In genomic region chr2:43294973-43295603, GRCh38 we compare ENCODE assay signal across 17 cellular contexts.
DNase-seq lines count a peak whose midpoint lies in the region; ATAC-seq lines count a peak whose summit lies in the region.
"Had no signal": no experiment of that assay in that cellular context is flagged by ENCODE, and none has a peak within 500 bp of the region (broad histone marks: within the 10 kb centered on the region; RNA-seq: fewer than 3 reads in every experiment).

No MANE protein-coding gene starts in this region.

- no peaks in the 10 kb centered on the region for H3K27me3 Mint-ChIP-seq in stimulated activated naive CD8-positive, alpha-beta T cell treated with anti-CD3 and anti-CD28 coated beads, Interleukin-15, Interleukin-2, amounts not matched to agents 100 ng/mL and 50 ng/mL, for 24 hours
- no peaks in the 10 kb centered on the region for H3K27me3 Mint-ChIP-seq in T-helper 1 cell treated with Interleukin-12 subunit alpha and Interleukin-12 subunit beta and Interleukin-4 antibody, amounts not matched to agents 30 μg/mL and 1 μg/mL, for 36 hours (ENCODE audit: low read depth)
- H3K27me3 Mint-ChIP-seq: effector memory CD8-positive, alpha-beta T cell; IgD-negative memory B cell had no signal

- no peak for ATAC-seq in stimulated activated naive CD8-positive, alpha-beta T cell treated with anti-CD3 and anti-CD28 coated beads, Interleukin-15, Interleukin-2, amounts not matched to agents 100 U/mL and 50 U/mL, for 24 hours
- ATAC-seq in left lobe of liver: no peak
- no peak for ATAC-seq in GM21390 (IDR thresholded peaks at IDR 0.05; ENCODE audit: unreplicated experiment)
- no peak for ATAC-seq in GM21367 (IDR thresholded peaks at IDR 0.05; ENCODE audit: unreplicated experiment)
- ATAC-seq: effector memory CD8-positive, alpha-beta T cell; gastroesophageal sphincter; Panc1 had no signal

- no peaks in the 10 kb centered on the region for H3K9me3 Mint-ChIP-seq in stimulated activated naive CD8-positive, alpha-beta T cell treated with anti-CD3 and anti-CD28 coated beads, Interleukin-15, Interleukin-2, amounts not matched to agents 100 ng/mL and 50 ng/mL, for 24 hours
- no peaks in the 10 kb centered on the region for H3K9me3 Mint-ChIP-seq in T-helper 1 cell treated with Interleukin-12 subunit alpha and Interleukin-12 subunit beta and Interleukin-4 antibody, amounts not matched to agents 30 μg/mL and 1 μg/mL, for 36 hours
- H3K9me3 Mint-ChIP-seq: effector memory CD8-positive, alpha-beta T cell had no signal

- peak overlapping the region; percentile 94 for H3K27ac Mint-ChIP-seq in stimulated activated naive CD8-positive, alpha-beta T cell treated with anti-CD3 and anti-CD28 coated beads, Interleukin-15, Interleukin-2, amounts not matched to agents 100 ng/mL and 50 ng/mL, for 24 hours
- H3K27ac Mint-ChIP-seq in T-helper 1 cell treated with Interleukin-12 subunit alpha and Interleukin-12 subunit beta and Interleukin-4 antibody, amounts not matched to agents 30 μg/mL and 1 μg/mL, for 36 hours: peak overlapping the region; percentile 46

- peaks cover 29% of the 10 kb centered on the region for H3K4me1 Mint-ChIP-seq in stimulated activated naive CD8-positive, alpha-beta T cell treated with anti-CD3 and anti-CD28 coated beads, Interleukin-15, Interleukin-2, amounts not matched to agents 100 ng/mL and 50 ng/mL, for 24 hours (ENCODE audit: low read depth)
- H3K4me1 Mint-ChIP-seq in T-helper 1 cell treated with Interleukin-12 subunit alpha and Interleukin-12 subunit beta and Interleukin-4 antibody, amounts not matched to agents 30 μg/mL and 1 μg/mL, for 36 hours (ENCODE audit: low read depth): peaks cover 26% of the 10 kb centered on the region

- no peak overlapping the region for H3K4me3 Mint-ChIP-seq in stimulated activated naive CD8-positive, alpha-beta T cell treated with anti-CD3 and anti-CD28 coated beads, Interleukin-15, Interleukin-2, amounts not matched to agents 100 ng/mL and 50 ng/mL, for 24 hours
- H3K4me3 Mint-ChIP-seq in T-helper 1 cell treated with Interleukin-12 subunit alpha and Interleukin-12 subunit beta and Interleukin-4 antibody, amounts not matched to agents 30 μg/mL and 1 μg/mL, for 36 hours: no peak overlapping the region
- H3K4me3 Mint-ChIP-seq: effector memory CD8-positive, alpha-beta T cell; IgD-negative memory B cell had no signal

- DNase-seq in stimulated activated naive CD8-positive, alpha-beta T cell treated with anti-CD3 and anti-CD28 coated beads, Interleukin-15, Interleukin-2, amounts not matched to agents 100 U/mL and 50 U/mL, for 24 hours: no peak
- peak; percentile 24 for DNase-seq in left lobe of liver (ENCODE audit: low spot score)
- no peak for DNase-seq in posterior cingulate gyrus
- DNase-seq in SHP77 treated with DMSO at 0.1 percent for 48 hours (lab: John Stamatoyannopoulos, UW): no peak
- DNase-seq: activated CD4-positive, alpha-beta T cell treated with anti-CD3 and anti-CD28 coated beads for 4 hours; effector memory CD8-positive, alpha-beta T cell; EL; islet precursor cell; NCI-H1436; NCI-H446 had no signal

- intact Hi-C loops in posterior cingulate gyrus (cut with DNase I): no loop called here

- H3K36me3 Mint-ChIP-seq in stimulated activated naive CD8-positive, alpha-beta T cell treated with anti-CD3 and anti-CD28 coated beads, Interleukin-15, Interleukin-2, amounts not matched to agents 100 ng/mL and 50 ng/mL, for 24 hours (ENCODE audit: low read depth): peaks cover 47% of the 10 kb centered on the region
- H3K36me3 Mint-ChIP-seq in T-helper 1 cell treated with Interleukin-12 subunit alpha and Interleukin-12 subunit beta and Interleukin-4 antibody, amounts not matched to agents 30 μg/mL and 1 μg/mL, for 36 hours (ENCODE audit: low read depth): peaks cover 25% of the 10 kb centered on the region
